8 cellular contexts compared by ENCODE assay signal in the genomic region with DNA sequence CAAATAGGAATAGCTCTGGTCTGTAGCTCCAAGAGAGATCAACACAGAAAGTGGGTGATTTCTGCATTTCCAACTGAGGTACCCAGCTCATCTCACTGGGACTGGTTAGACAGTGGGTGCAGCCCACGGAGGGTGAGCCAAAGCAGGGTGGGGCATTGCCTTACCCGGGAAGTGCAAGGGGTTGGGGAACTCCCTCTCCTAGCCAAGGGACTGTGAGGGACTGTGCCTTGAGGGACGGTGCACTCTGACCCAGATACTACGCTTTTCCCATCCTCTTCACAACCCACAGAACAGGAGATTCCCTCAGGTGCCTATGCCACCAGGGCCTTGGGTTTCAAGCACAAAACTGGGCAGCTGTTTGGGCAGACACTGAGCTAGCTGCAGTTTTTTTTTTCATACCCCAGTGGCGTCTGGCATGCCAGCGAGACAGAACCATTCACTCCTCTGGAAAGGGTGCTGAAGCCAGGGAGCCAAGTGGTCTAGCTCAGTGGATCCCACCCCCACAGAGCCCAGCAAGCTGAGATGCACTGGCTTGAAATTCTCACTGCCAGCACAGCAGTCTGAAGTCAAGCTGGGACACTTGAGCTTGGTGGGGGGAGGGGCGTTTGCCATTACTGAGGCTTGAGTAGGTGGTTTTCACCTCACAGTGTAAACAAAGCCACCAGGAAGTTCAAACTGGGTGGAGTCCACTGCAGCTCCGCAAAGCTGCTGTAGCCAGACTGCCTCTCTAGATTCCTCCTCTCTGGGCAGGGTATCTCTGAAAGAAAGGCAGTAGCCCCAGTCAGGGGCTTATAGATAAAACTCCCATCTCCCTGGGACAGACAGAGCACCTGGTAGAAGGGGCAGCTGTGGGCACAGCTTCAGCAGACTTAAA. TPM values are rescaled to one million over a fixed set of nuclear protein-coding genes. Genes with fewer than 3 reads are reported as not detected.
A peak's percentile ranks its signal among the peaks of the same experiment; 100 is the strongest.
DNase-seq lines count a peak whose midpoint lies in the region; ATAC-seq and TF ChIP-seq lines count a peak whose summit lies in the region.
"Not testable (repeated sequence)": the region's sequence is repeated elsewhere in the genome, so short reads cannot be mapped to it uniquely, and the experiment has no call there.

No MANE protein-coding gene starts in this region.

- DNase-seq in CD4-positive, alpha-beta memory T cell: peak; percentile 79 to 91 (median 85)
- peak; percentile 75 for DNase-seq in Jurkat, Clone E6-1 (ENCODE audit: low read depth, low spot score)
- peak; percentile 56 for DNase-seq in NCI-H82 (lab: John Stamatoyannopoulos, UW)
- peak; percentile 56 for DNase-seq in activated CD4-positive, alpha-beta T cell treated with anti-CD3 and anti-CD28 coated beads for 1 hour
- DNase-seq in activated naive CD4-positive, alpha-beta T cell treated with anti-CD3 and anti-CD28 coated beads, Interleukin-2, amount 10 ng/mL, durations not matched to agents 7 days and 5 days: peak; percentile 94
- DNase-seq in heart left ventricle: peak in 4 of 5 donors; percentile 40 to 58 (median 46)
- not testable (repeated sequence) for DNase-seq in neuronal stem cell (ENCODE audit: low spot score)
- peak; percentile 64 to 68 for DNase-seq in stimulated activated CD8-positive, alpha-beta memory T cell treated with anti-CD3 and anti-CD28 coated beads, Interleukin-15, amount 100 ng/mL, for 48 hours (ENCODE audit: low read depth in 2 of 2)

- ATAC-seq in heart left ventricle: peak in 1 of 4 donors; percentile 29

- not testable (repeated sequence) for H2BK120ac ChIP-seq in neuronal stem cell (ENCODE audit: low read depth, low read length)

- not testable (repeated sequence) for H3K4me2 ChIP-seq in neuronal stem cell (ENCODE audit: insufficient read depth, low read length, poor library complexity, severe bottlenecking)

- not testable (repeated sequence) for H3K79me1 ChIP-seq in neuronal stem cell (ENCODE audit: low read depth, low read length)

- H2AK5ac ChIP-seq in neuronal stem cell (ENCODE audit: low read depth, low read length): not testable (repeated sequence)

- not testable (repeated sequence) for H3K9me3 ChIP-seq in CD4-positive, alpha-beta memory T cell (ENCODE audit: control insufficient read depth in 1 of 2, low read length in 2 of 2); heart left ventricle; neuronal stem cell (replicated peaks in 1 of 2; ENCODE audit: control insufficient read depth in 2 of 2, insufficient read depth in 1 of 2, low read depth in 1 of 2, low read length in 2 of 2)

- H3K27ac Mint-ChIP-seq in CD4-positive, alpha-beta memory T cell: peak overlapping the region; percentile 90 to 96 (median 94)
- peak overlapping the region; percentile 95 for H3K27ac Mint-ChIP-seq in activated naive CD4-positive, alpha-beta T cell treated with anti-CD3 and anti-CD28 coated beads, Interleukin-2, amount 10 ng/mL, durations not matched to agents 7 days and 5 days

- TF ChIP-seq POLR2A in heart left ventricle (IDR thresholded peaks at IDR 0.05): not testable (repeated sequence)

- not testable (repeated sequence) for H3K9ac ChIP-seq in neuronal stem cell (ENCODE audit: low read depth, low read length, poor library complexity)

- H2AFZ ChIP-seq in neuronal stem cell (ENCODE audit: low read length): peak overlapping the region; percentile 74

- not testable (repeated sequence) for H3K18ac ChIP-seq in neuronal stem cell (ENCODE audit: low read length)

- not testable (repeated sequence) for H3K23ac ChIP-seq in neuronal stem cell (ENCODE audit: low read depth, low read length, poor library complexity)

- not testable (repeated sequence) for H3K27me3 Mint-ChIP-seq in CD4-positive, alpha-beta memory T cell; activated naive CD4-positive, alpha-beta T cell treated with anti-CD3 and anti-CD28 coated beads, Interleukin-2, amount 10 ng/mL, durations not matched to agents 7 days and 5 days

- not testable (repeated sequence) for H4K91ac ChIP-seq in neuronal stem cell (ENCODE audit: low read depth, low read length, poor library complexity)

- H3K4me1 Mint-ChIP-seq in CD4-positive, alpha-beta memory T cell: peaks cover 66 to 97% (median 81%) of the 10 kb centered on the region in 4 donors
- H3K4me1 Mint-ChIP-seq in activated naive CD4-positive, alpha-beta T cell treated with anti-CD3 and anti-CD28 coated beads, Interleukin-2, amount 10 ng/mL, durations not matched to agents 7 days and 5 days: peaks cover 86% of the 10 kb centered on the region

- 37 to 49% (median 44%) methylated on average over 3 to 8 of the region's 8 CpGs for WGBS in heart left ventricle, 4 donors
- no CpG with 5 or more reads among the region's 8 CpGs for WGBS in neuronal stem cell (ENCODE audit: extremely low coverage in 2 of 2, insufficient read length in 2 of 2, insufficient replicate concordance in 1 of 2), 2 donors

- not testable (repeated sequence) for H3K4ac ChIP-seq in neuronal stem cell (ENCODE audit: low read length)

- TF ChIP-seq CTCF in heart left ventricle (IDR thresholded peaks at IDR 0.05): not testable (repeated sequence)

- not testable (repeated sequence) for H4K8ac ChIP-seq in neuronal stem cell (ENCODE audit: low read depth, low read length)

- H2BK5ac ChIP-seq in neuronal stem cell (ENCODE audit: low read length): not testable (repeated sequence)

- H3K4me1 ChIP-seq in CD4-positive, alpha-beta memory T cell (ENCODE audit: insufficient read depth, low read length): peaks cover 67% of the 10 kb centered on the region
- H3K4me1 ChIP-seq in heart left ventricle: peaks cover 0 to 36% (median 4%) of the 10 kb centered on the region in 12 donors
- not testable (repeated sequence) for H3K4me1 ChIP-seq in neuronal stem cell (ENCODE audit: control insufficient read depth in 2 of 2, insufficient read depth in 1 of 2, low read depth in 1 of 2, low read length in 2 of 2)

- H3K4me3 ChIP-seq in CD4-positive, alpha-beta memory T cell (ENCODE audit: low read length in 2 of 2): peak overlapping the region in 1 of 2 donors; percentile 47
- H3K4me3 ChIP-seq in Jurkat, Clone E6-1 (ENCODE audit: low read length): 0 out of 2 replicates have a peak overlapping the region, but pooled peaks have one; percentile 3
- H3K4me3 ChIP-seq in heart left ventricle: peak overlapping the region in 1 of 12 donors; percentile 31
- not testable (repeated sequence) for H3K4me3 ChIP-seq in neuronal stem cell (ENCODE audit: low read length in 2 of 2)

- H3K14ac ChIP-seq in neuronal stem cell (ENCODE audit: low read length): not testable (repeated sequence)

- H3K9me3 Mint-ChIP-seq in CD4-positive, alpha-beta memory T cell: peaks cover 0 to 78% (median 63%) of the 10 kb centered on the region in 8 donors
- peaks cover 64% of the 10 kb centered on the region for H3K9me3 Mint-ChIP-seq in activated naive CD4-positive, alpha-beta T cell treated with anti-CD3 and anti-CD28 coated beads, Interleukin-2, amount 10 ng/mL, durations not matched to agents 7 days and 5 days

- not testable (repeated sequence) for H3K36me3 ChIP-seq in CD4-positive, alpha-beta memory T cell (ENCODE audit: insufficient read depth, low read length); heart left ventricle; neuronal stem cell (replicated peaks in 1 of 2; ENCODE audit: control insufficient read depth in 2 of 2, insufficient read depth in 2 of 2, low read length in 2 of 2)

- H3K4me3 Mint-ChIP-seq in CD4-positive, alpha-beta memory T cell: peak overlapping the region; percentile 45 to 82 (median 73)
- H3K4me3 Mint-ChIP-seq in activated naive CD4-positive, alpha-beta T cell treated with anti-CD3 and anti-CD28 coated beads, Interleukin-2, amount 10 ng/mL, durations not matched to agents 7 days and 5 days: peak overlapping the region; percentile 59

- peaks cover 51 to 59% of the 10 kb centered on the region in 2 donors for H3K36me3 Mint-ChIP-seq in CD4-positive, alpha-beta memory T cell
- peaks cover 74% of the 10 kb centered on the region for H3K36me3 Mint-ChIP-seq in activated naive CD4-positive, alpha-beta T cell treated with anti-CD3 and anti-CD28 coated beads, Interleukin-2, amount 10 ng/mL, durations not matched to agents 7 days and 5 days

- peak overlapping the region; percentile 70 for H3K27ac ChIP-seq in CD4-positive, alpha-beta memory T cell (ENCODE audit: low read depth, low read length)
- peak overlapping the region in 2 of 12 donors; percentile 14 to 81 for H3K27ac ChIP-seq in heart left ventricle
- not testable (repeated sequence) for H3K27ac ChIP-seq in neuronal stem cell (replicated peaks; ENCODE audit: low read length)

- intact Hi-C loops in CD4-positive, alpha-beta memory T cell (cut with micrococcal nuclease): loop anchor here (1.0 kb wide), 3 partner anchors 20 to 43 kb away; a partner anchor contains a TSS
- intact Hi-C loops in heart left ventricle (cut with DNase I): not testable (repeated sequence)

- not testable (repeated sequence) for H2BK12ac ChIP-seq in neuronal stem cell (ENCODE audit: low read length)

- CTCF ChIA-PET in CD4-positive, alpha-beta memory T cell (lab: Charles Lee; ENCODE audit: partially characterized antibody): interaction anchor here (0.9 to 13.2 kb wide), 11 partner anchors 8 to 68 kb away, joined by 3 to 167 read pairs (median 8); a partner anchor contains a TSS
- CTCF ChIA-PET in activated naive CD4-positive, alpha-beta T cell treated with anti-CD3 and anti-CD28 coated beads, Interleukin-2, amount 10 ng/mL, durations not matched to agents 7 days and 5 days (lab: Charles Lee): interaction anchor here (1.6 to 5.4 kb wide), 4 partner anchors 16 to 55 kb away, joined by 6 to 27 read pairs (median 19); a partner anchor contains a TSS

- POLR2A ChIA-PET in CD4-positive, alpha-beta memory T cell (lab: Charles Lee; ENCODE audit: partially characterized antibody): interaction anchor here (0.9 to 51.9 kb wide), 8 partner anchors 9 to 395 kb away, joined by 3 to 5737 read pairs (median 7); a partner anchor contains a TSS

- not testable (repeated sequence) for H2BK15ac ChIP-seq in neuronal stem cell (ENCODE audit: low read length)

- H3K27me3 ChIP-seq in CD4-positive, alpha-beta memory T cell (ENCODE audit: insufficient read depth, low read length); heart left ventricle: not testable (repeated sequence)
- peaks cover 0 to 19% (median 0%) of the 10 kb centered on the region in 3 experiments for H3K27me3 ChIP-seq in neuronal stem cell (ENCODE audit: control insufficient read depth in 3 of 3, insufficient read depth in 3 of 3, low read depth in 1 of 3, low read length in 3 of 3)

RNA-seq across cellular contexts. Expression of a gene that starts 19.6 kb away (rescaled TPM):
- 100 to 1,000 TPM; 112 to 121 TPM for total RNA-seq in CD4-positive, alpha-beta memory T cell
- polyA plus RNA-seq in CD4-positive, alpha-beta memory T cell: 10 to 100 TPM; 12.2 to 26.8 TPM
- 34.8 TPM for polyA plus RNA-seq in Jurkat, Clone E6-1 (2012; ENCODE audit: insufficient read depth, insufficient read length)
- total RNA-seq in heart left ventricle: 10 to 100 TPM; 35.4 to 69.4 (median 48.8) TPM
- polyA plus RNA-seq in heart left ventricle: 10 to 100 TPM; 17.5 to 24.1 TPM
- polyA plus RNA-seq in neuronal stem cell (2013, experiment 1 of 2): 13.6 TPM
- polyA plus RNA-seq in neuronal stem cell (2013, experiment 2 of 2): 18.0 TPM

RNA-seq across cellular contexts. Expression of a gene that starts 28.1 kb away (rescaled TPM):
- total RNA-seq in CD4-positive, alpha-beta memory T cell: 10 to 100 TPM; 62.1 to 62.8 TPM
- polyA plus RNA-seq in CD4-positive, alpha-beta memory T cell: 1 to 10 TPM; 5.7 to 7.5 TPM
- polyA plus RNA-seq in Jurkat, Clone E6-1 (2012; ENCODE audit: insufficient read depth, insufficient read length): 1.7 TPM
- total RNA-seq in heart left ventricle: 1 to 10 TPM in 7 of 9 donors, under 1 TPM in 1, not detected in 1; 0.49 to 4.2 (median 2.6) TPM
- polyA plus RNA-seq in heart left ventricle: 1 to 10 TPM in 1 of 2 donors, under 1 TPM in 1; 0.44 to 3.3 TPM
- 0.49 TPM for polyA plus RNA-seq in neuronal stem cell (2013, experiment 1 of 2)
- polyA plus RNA-seq in neuronal stem cell (2013, experiment 2 of 2): 0.53 TPM

RNA-seq across cellular contexts. Expression of a gene that starts 28.3 kb away (rescaled TPM):
- 1,000 to 10,000 TPM; 7,421 to 7,929 TPM for total RNA-seq in CD4-positive, alpha-beta memory T cell
- polyA plus RNA-seq in CD4-positive, alpha-beta memory T cell: over 10,000 TPM; 34,708 to 62,423 TPM
- 1,962 TPM for polyA plus RNA-seq in Jurkat, Clone E6-1 (2012; ENCODE audit: insufficient read depth, insufficient read length)
- 1,000 to 10,000 TPM; 1,033 to 5,448 (median 1,200) TPM for total RNA-seq in heart left ventricle
- polyA plus RNA-seq in heart left ventricle: 1,000 to 10,000 TPM in 1 of 2 donors, 100 to 1,000 TPM in 1; 808 to 1,959 TPM
- polyA plus RNA-seq in neuronal stem cell (2013, experiment 1 of 2): 81.4 TPM
- 82.3 TPM for polyA plus RNA-seq in neuronal stem cell (2013, experiment 2 of 2)

RNA-seq across cellular contexts. Expression of a gene that starts 53.3 kb away (rescaled TPM):
- total RNA-seq in CD4-positive, alpha-beta memory T cell: 10 to 100 TPM; 38.1 to 40.7 TPM
- polyA plus RNA-seq in CD4-positive, alpha-beta memory T cell: 10 to 100 TPM; 25.8 to 42.0 TPM
- 15.7 TPM for polyA plus RNA-seq in Jurkat, Clone E6-1 (2012; ENCODE audit: insufficient read depth, insufficient read length)
- total RNA-seq in heart left ventricle: 100 to 1,000 TPM in 1 of 9 donors, 10 to 100 TPM in 8; 32.6 to 122 (median 60.7) TPM
- polyA plus RNA-seq in heart left ventricle: 10 to 100 TPM; 39.1 to 53.9 TPM
- 0.70 TPM for polyA plus RNA-seq in neuronal stem cell (2013, experiment 1 of 2)
- 0.46 TPM for polyA plus RNA-seq in neuronal stem cell (2013, experiment 2 of 2)

Comparison
In these comparisons a context has a peak if more than half of its experiments do, and no peak if none do; other contexts are left out.
1. RNA of a gene that starts 28.1 kb away (total RNA-seq): 62.1 to 62.8 TPM in CD4-positive, alpha-beta memory T cell; 0.49 to 4.2 TPM in heart left ventricle; every median in the first group is over 10 times any median in the second.